In the genomic region with DNA sequence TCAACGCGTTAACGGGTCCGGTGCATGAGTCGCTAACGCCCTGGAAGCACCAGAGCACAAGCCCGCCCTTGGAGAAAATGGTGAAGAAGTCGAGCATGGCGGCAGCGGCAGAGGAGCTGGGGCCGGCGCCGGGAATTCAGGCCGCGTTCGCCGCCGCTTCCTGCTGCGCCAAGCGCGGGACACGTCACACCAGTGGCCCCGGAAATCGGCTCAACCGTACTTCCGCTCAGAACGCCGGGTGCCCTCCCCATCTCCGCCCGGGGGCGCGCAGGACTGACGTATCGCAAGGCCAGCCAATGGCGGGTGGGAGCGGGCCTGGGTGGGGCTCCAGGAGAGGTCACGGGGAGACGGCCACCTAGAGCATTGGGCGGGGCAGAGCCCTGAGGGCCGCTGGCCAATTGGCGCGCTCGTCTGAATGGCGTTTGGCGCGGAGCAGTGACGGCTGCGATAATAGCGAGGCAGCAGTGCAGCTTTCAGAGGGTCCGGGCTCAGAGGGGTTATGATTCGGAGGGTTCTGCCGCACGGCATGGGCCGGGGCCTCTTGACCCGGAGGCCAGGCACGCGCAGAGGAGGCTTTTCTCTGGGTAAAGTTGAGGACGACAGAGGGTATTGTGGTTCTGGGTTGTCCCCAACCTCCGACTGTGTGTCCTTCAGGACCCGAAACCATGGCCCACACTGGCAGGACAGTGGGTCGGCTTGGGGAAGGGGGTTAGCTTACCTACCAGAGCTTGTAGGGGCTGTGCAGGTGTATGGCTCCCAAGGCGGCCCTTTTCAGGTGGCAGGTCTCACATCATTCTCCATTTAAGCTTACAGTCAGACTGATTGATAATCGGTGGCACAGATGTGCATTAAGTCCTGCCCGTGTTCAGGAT, we compare ENCODE assay signal across 8 cellular contexts. TPM values are rescaled to one million over a fixed set of nuclear protein-coding genes. Genes with fewer than 3 reads are reported as not detected.
DNase-seq lines count a peak whose midpoint lies in the region; ATAC-seq, FAIRE-seq and TF ChIP-seq lines count a peak whose summit lies in the region.

Gene FOXRED1, plus strand, starts transcription at position 447 of the 872 bp plus-strand sequence. Its CDS starts 53 bp downstream, at position 500.
Gene SRPRA, minus strand, starts transcription at position 188 of the 872 bp plus-strand sequence. Its CDS starts 91 bp downstream, at position 97.

- peak within 1 kb of the TSS; percentile 100 for H3K4me2 ChIP-seq in Loucy (ENCODE audit: low read depth, low read length, poor library complexity, severe bottlenecking)

- H3K4me1 Mint-ChIP-seq in natural killer cell: peaks cover 34 to 48% of the 10 kb centered on the region in 2 donors

- intact Hi-C loops in natural killer cell (cut with micrococcal nuclease): loop anchor here (1.0 to 5.0 kb wide), 5 partner anchors 14 to 382 kb away; partner anchors contain the start of genes DCPS, FAM118B, HYLS1 and RPUSD4

- H3K4me3 Mint-ChIP-seq in natural killer cell: peak within 1 kb of the TSS; percentile 99

- no peaks in the 10 kb centered on the region for H3K9me2 ChIP-seq in Loucy (replicated peaks; ENCODE audit: low read depth, low read length)

- FAIRE-seq in H54 (lab: Jason Lieb, UNC): no peak

- peaks cover 32% of the 10 kb centered on the region for H3K4me1 ChIP-seq in Loucy (ENCODE audit: insufficient read depth, low read length, poor library complexity, severe bottlenecking)

- DNase-seq in EL (peak; percentile 99), H54 (ENCODE audit: insufficient read length, low spot score) (peak; percentile 93), fibroblast of mammary gland (ENCODE audit: low read depth) (peak; percentile 98), natural killer cell (peak; percentile 100)
- peak; percentile 100 for DNase-seq in activated T-helper 9 cell treated with anti-CD3 and anti-CD28 coated beads, Interleukin-2, amount 50 U/mL, for 16 hours (ENCODE audit: low read depth)
- DNase-seq in stimulated activated naive CD4-positive, alpha-beta T cell treated with Interleukin-2 at 50 U/mL for 16 hours (lab: John Stamatoyannopoulos, UW): peak; percentile 100

- no peaks in the 10 kb centered on the region for H3K27me3 Mint-ChIP-seq in natural killer cell (ENCODE audit: low read depth in 2 of 2)

- no peak for TF ChIP-seq CTCF in Loucy (conservative IDR thresholded peaks at IDR 0.05; ENCODE audit: low read length)
- TF ChIP-seq CTCF in fibroblast of mammary gland (conservative IDR thresholded peaks at IDR 0.05; ENCODE audit: control insufficient read depth, insufficient read depth, low read depth, low read length): no peak
- TF ChIP-seq CTCF in natural killer cell (IDR thresholded peaks at IDR 0.05): no peak

- H3K9me3 ChIP-seq in Loucy (ENCODE audit: insufficient read depth, low read depth, low read length): no peaks in the 10 kb centered on the region

- H3K27me3 ChIP-seq in Loucy (ENCODE audit: insufficient read depth, low read length, poor library complexity, severe bottlenecking): no peaks in the 10 kb centered on the region

- peaks cover 26% of the 10 kb centered on the region for H3K36me3 Mint-ChIP-seq in natural killer cell

- H3K9me3 Mint-ChIP-seq in natural killer cell: no peaks in the 10 kb centered on the region

- H2AFZ ChIP-seq in Loucy (ENCODE audit: low read length): peak within 1 kb of the TSS; percentile 88

- TF ChIP-seq POLR2A in H54 (IDR thresholded peaks at IDR 0.05; ENCODE audit: low read depth, low read length) (peak; percentile 71), Raji (IDR thresholded peaks at IDR 0.05; ENCODE audit: insufficient read depth, low read depth, low read length) (peak; percentile 90)

- H3K4me3 ChIP-seq in Loucy (ENCODE audit: low read length, poor library complexity, severe bottlenecking): peak within 1 kb of the TSS; percentile 100
- peak within 1 kb of the TSS; percentile 90 for H3K4me3 ChIP-seq in fibroblast of mammary gland (ENCODE audit: control insufficient read depth, low read depth, low read length)

- H4K20me1 ChIP-seq in Loucy (ENCODE audit: insufficient read depth, low read length, poor library complexity, severe bottlenecking): peaks cover 15% of the 10 kb centered on the region

- peak within 1 kb of the TSS; percentile 95 to 96 for H3K27ac Mint-ChIP-seq in natural killer cell

- peak; percentile 97 to 100 (median 98) for ATAC-seq in natural killer cell

- peaks cover 60% of the 10 kb centered on the region for H3K79me2 ChIP-seq in Loucy (ENCODE audit: insufficient read depth, low read length)

- peaks cover 29% of the 10 kb centered on the region; the same call in 1 of the 2 replicates for H3K36me3 ChIP-seq in Loucy (ENCODE audit: insufficient read depth, low read length)

- H3F3A ChIP-seq in Loucy (ENCODE audit: low read depth): no peaks in the 10 kb centered on the region

- peak within 1 kb of the TSS; percentile 98 for H3K9ac ChIP-seq in Loucy (ENCODE audit: low read depth, low read length, poor library complexity, severe bottlenecking)

RNA-seq across cellular contexts. Expression of gene FOXRED1, which starts in this region (rescaled TPM):
- 10 to 100 TPM; 31.1 to 37.9 (median 31.3) TPM for total RNA-seq in natural killer cell

RNA-seq across cellular contexts. Expression of gene SRPRA, which starts in this region (rescaled TPM):
- total RNA-seq in natural killer cell: 100 to 1,000 TPM; 188 to 225 (median 195) TPM

Comparison
In these comparisons a context has a peak if more than half of its experiments do, and no peak if none do; other contexts are left out.
1. Peak in every context shown above with its lines: DNase-seq, ATAC-seq and H3K4me3 ChIP-seq.